Comparison of ENCODE assay signal across 8 cellular contexts in the genomic region with DNA sequence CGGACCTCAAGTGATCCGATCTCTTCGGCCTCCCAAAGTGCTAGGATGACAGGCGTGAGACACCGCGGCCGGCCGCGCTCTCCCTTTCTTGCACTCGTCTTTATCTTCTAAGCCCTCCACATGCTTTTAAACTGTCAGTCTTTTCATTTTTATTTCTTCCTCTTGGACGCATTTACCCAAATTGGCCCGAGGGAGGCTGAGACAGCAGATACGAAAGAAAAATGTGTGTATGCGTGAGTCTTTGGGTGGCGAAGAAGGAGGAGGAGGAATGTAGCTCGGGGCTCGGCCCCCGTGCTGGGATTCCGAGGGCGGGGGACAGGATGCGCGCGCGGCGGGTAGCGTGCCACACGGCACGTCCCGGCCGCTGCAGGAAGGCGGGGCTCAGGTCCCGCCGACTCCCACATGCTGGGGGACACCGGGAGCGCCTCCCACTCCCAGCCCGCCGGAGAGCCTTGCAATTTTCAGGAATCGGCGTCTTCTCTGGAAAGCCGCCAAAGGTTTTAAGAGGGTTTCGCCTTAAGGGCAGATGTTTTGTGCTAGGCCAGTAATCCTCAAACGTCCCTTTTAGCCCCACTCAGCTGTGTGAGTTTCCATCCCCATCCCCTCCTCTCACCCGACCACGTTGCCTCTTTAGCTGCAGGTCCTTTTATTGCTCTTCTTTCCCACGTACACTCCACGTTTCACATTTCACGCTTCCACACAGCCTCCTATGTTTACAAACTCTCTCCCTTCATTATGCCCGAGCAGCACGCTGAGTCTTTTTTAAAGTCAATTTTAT. TPM values are rescaled to one million over a fixed set of nuclear protein-coding genes. Genes with fewer than 3 reads are reported as not detected.
A peak's percentile ranks its signal among the peaks of the same experiment; 100 is the strongest.
DNase-seq lines count a peak whose midpoint lies in the region; ATAC-seq and TF ChIP-seq lines count a peak whose summit lies in the region.

No MANE protein-coding gene starts in this region.

- CTCF ChIA-PET in activated naive CD4-positive, alpha-beta T cell treated with anti-CD3 and anti-CD28 coated beads, Interleukin-2, amount 10 ng/mL, durations not matched to agents 7 days and 5 days (lab: Charles Lee), result interaction anchor here (0.9 to 14.7 kb wide), 4 partner anchors 10 to 35 kb away, joined by 4 to 260 read pairs (median 14); a partner anchor contains a TSS

- H3K4me3 Mint-ChIP-seq in activated naive CD4-positive, alpha-beta T cell treated with anti-CD3 and anti-CD28 coated beads, Interleukin-2, amount 10 ng/mL, durations not matched to agents 7 days and 5 days, result peak overlapping the region; percentile 75

- peaks cover 49% of the 10 kb centered on the region for H3K4me1 Mint-ChIP-seq in activated naive CD4-positive, alpha-beta T cell treated with anti-CD3 and anti-CD28 coated beads, Interleukin-2, amount 10 ng/mL, durations not matched to agents 7 days and 5 days

- no peaks in the 10 kb centered on the region for H3K9me3 Mint-ChIP-seq in activated naive CD4-positive, alpha-beta T cell treated with anti-CD3 and anti-CD28 coated beads, Interleukin-2, amount 10 ng/mL, durations not matched to agents 7 days and 5 days

- H3K27me3 Mint-ChIP-seq in activated naive CD4-positive, alpha-beta T cell treated with anti-CD3 and anti-CD28 coated beads, Interleukin-2, amount 10 ng/mL, durations not matched to agents 7 days and 5 days, result no peaks in the 10 kb centered on the region

- TF ChIP-seq CTCF in omental fat pad (IDR thresholded peaks at IDR 0.05), result no peak

- H3K36me3 ChIP-seq in SJSA1, result no peaks in the 10 kb centered on the region

- peak overlapping the region; percentile 96 for H3K27ac Mint-ChIP-seq in activated naive CD4-positive, alpha-beta T cell treated with anti-CD3 and anti-CD28 coated beads, Interleukin-2, amount 10 ng/mL, durations not matched to agents 7 days and 5 days

- H3K4me1 ChIP-seq in SJSA1 (replicated peaks), result peaks cover 18% of the 10 kb centered on the region

- H3K36me3 Mint-ChIP-seq in activated naive CD4-positive, alpha-beta T cell treated with anti-CD3 and anti-CD28 coated beads, Interleukin-2, amount 10 ng/mL, durations not matched to agents 7 days and 5 days, result peaks cover 32% of the 10 kb centered on the region

- no peaks in the 10 kb centered on the region for H3K27me3 ChIP-seq in SJSA1 (replicated peaks)

- DNase-seq in DMS79 treated with DMSO at 0.1 percent for 48 hours (lab: John Stamatoyannopoulos, UW) (peak; percentile 79), SJSA1 (ENCODE audit: low read depth in 1 of 2, low spot score in 2 of 2) (peak; percentile 96), germinal center (ENCODE audit: low spot score) (peak; percentile 77), omental fat pad (ENCODE audit: low spot score) (peak; percentile 62)
- peak; percentile 59 for DNase-seq in Jurkat, Clone E6-1 (ENCODE audit: low read depth, low spot score)
- peak; percentile 91 for DNase-seq in activated naive CD4-positive, alpha-beta T cell treated with anti-CD3 and anti-CD28 coated beads, Interleukin-2, amount 10 ng/mL, durations not matched to agents 7 days and 5 days

- ATAC-seq in GM21576 (IDR thresholded peaks at IDR 0.05; ENCODE audit: unreplicated experiment) (peak; percentile 84), omental fat pad (ENCODE audit: low FRiP score) (peak; percentile 97)

- H3K27ac ChIP-seq in SJSA1 (peak overlapping the region; percentile 87), temporal lobe (ENCODE audit: low read depth, low read length) (peak overlapping the region; percentile 58)

- H3K9me3 ChIP-seq in SJSA1 (replicated peaks), result no peaks in the 10 kb centered on the region

- peak overlapping the region; percentile 31 for H3K4me3 ChIP-seq in Jurkat, Clone E6-1 (ENCODE audit: low read length)
- H3K4me3 ChIP-seq in SJSA1, result peak overlapping the region; percentile 41

RNA-seq across cellular contexts. Expression of a gene that starts 34.7 kb away (rescaled TPM):
- polyA plus RNA-seq in Jurkat, Clone E6-1 (2012; ENCODE audit: insufficient read depth, insufficient read length), result 9.5 TPM
- 9.9 and 13.7 TPM in 2 replicates for total RNA-seq in SJSA1 (2014; rRNA removed; shearing (Covaris generic))
- total RNA-seq in omental fat pad (100 to 1,000 TPM in 3 of 4 donors, 10 to 100 TPM in 1; 72.5 to 156 (median 135) TPM), temporal lobe (48.4 TPM)

Comparison
In these comparisons a context has a peak if more than half of its experiments do, and no peak if none do; other contexts are left out.
1. Peak in every context shown above with its lines: DNase-seq, ATAC-seq, H3K4me3 ChIP-seq and H3K27ac ChIP-seq.